Comparison of ENCODE assay signal across 10 cellular contexts in the genomic region with DNA sequence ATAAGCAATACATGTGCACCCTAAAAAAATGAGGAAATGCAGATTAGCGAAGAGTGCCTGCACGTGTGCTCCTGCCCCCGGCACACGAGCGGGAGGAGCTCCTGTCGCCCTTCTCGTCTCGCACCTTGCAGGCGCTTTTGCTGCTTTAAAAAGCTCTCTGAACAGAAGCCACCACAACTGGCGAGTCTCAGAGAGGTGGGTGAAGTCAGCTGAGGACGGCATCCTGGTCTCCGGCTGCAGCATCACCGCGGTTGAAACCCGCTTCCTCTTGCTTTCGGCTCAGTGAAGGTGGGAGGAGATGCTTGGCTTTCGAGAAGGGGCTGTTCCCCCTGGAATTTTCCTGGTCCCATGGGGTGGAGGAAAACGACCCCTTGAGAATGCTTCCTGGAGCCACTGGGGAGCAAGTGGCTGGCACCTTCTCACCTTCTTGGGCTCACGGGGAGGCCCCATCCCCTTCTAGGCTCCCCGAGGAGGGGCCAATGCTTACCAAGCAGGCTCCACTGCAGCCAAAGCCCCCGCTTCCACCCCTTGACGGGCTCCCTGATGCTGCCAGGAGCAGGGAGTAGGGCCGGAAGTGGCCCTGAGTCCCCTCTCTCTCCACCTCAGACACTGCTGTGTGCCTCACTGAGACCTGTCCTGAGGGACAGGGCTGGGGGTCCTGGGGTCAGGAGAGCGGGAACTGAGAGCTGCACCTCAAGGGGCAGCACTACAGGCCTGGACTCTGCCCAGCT. TPM values are rescaled to one million over a fixed set of nuclear protein-coding genes. Genes with fewer than 3 reads are reported as not detected.
DNase-seq lines count a peak whose midpoint lies in the region; ATAC-seq and TF ChIP-seq lines count a peak whose summit lies in the region.
"Had no signal": no experiment of that assay in that cellular context is flagged by ENCODE, and none has a peak within 500 bp of the region (broad histone marks: within the 10 kb centered on the region; RNA-seq: fewer than 3 reads in every experiment).

No MANE protein-coding gene starts in this region.

- ATAC-seq in SK-N-SH treated with all-trans-retinoic acid at 6 μM for 48 hours: no peak
- peak; percentile 84 to 86 for ATAC-seq in natural killer cell treated with Interleukin-12 subunit alpha and Interleukin-12 subunit beta and Interleukin-15 and Interleukin-18, amount 100 ng/mL, for 72 hours
- no peak for ATAC-seq in GM19463 (IDR thresholded peaks at IDR 0.05; ENCODE audit: unreplicated experiment)
- ATAC-seq: A549 had no signal

- no peak for TF ChIP-seq EP300 in SK-N-SH (IDR thresholded peaks at IDR 0.05; ENCODE audit: borderline replicate concordance in 1 of 2, low read depth in 1 of 2, low read length in 1 of 2)
- TF ChIP-seq EP300 in transverse colon (IDR thresholded peaks at IDR 0.05; ENCODE audit: low read depth): no peak

- H3K9me3 Mint-ChIP-seq in activated T-helper 1 cell treated with anti-CD3 and anti-CD28 coated beads, Interleukin-12 subunit alpha, Interleukin-12 subunit beta, Interleukin-2, Interleukin-4 antibody, amounts not matched to agents 30 ng/mL and 10 ng/mL and 1 ng/mL, durations not matched to agents 14 hours and 24 hours and 36 hours: no peaks in the 10 kb centered on the region
- no peaks in the 10 kb centered on the region for H3K9me3 Mint-ChIP-seq in natural killer cell treated with Interleukin-12 subunit alpha and Interleukin-12 subunit beta and Interleukin-15 and Interleukin-18, amount 100 ng/mL, for 72 hours

- H3K36me3 ChIP-seq in SK-N-SH (replicated peaks in 1 of 2; ENCODE audit: control insufficient read depth in 1 of 2, insufficient read depth in 2 of 2, low read length in 1 of 2) (no peaks in the 10 kb centered on the region), transverse colon (no peaks in the 10 kb centered on the region)

- no peak for TF ChIP-seq POLR2A in transverse colon (IDR thresholded peaks at IDR 0.05)

- no peak overlapping the region for H3K4me2 ChIP-seq in SK-N-SH
- H3K4me2 ChIP-seq: A549 had no signal

- peak overlapping the region; percentile 39 for H3K4me3 Mint-ChIP-seq in activated T-helper 1 cell treated with anti-CD3 and anti-CD28 coated beads, Interleukin-12 subunit alpha, Interleukin-12 subunit beta, Interleukin-2, Interleukin-4 antibody, amounts not matched to agents 30 ng/mL and 10 ng/mL and 1 ng/mL, durations not matched to agents 14 hours and 24 hours and 36 hours
- peak overlapping the region; percentile 59 for H3K4me3 Mint-ChIP-seq in natural killer cell treated with Interleukin-12 subunit alpha and Interleukin-12 subunit beta and Interleukin-15 and Interleukin-18, amount 100 ng/mL, for 72 hours

- H3K9ac ChIP-seq in SK-N-SH: no peak overlapping the region

- no peaks in the 10 kb centered on the region for H3F3A ChIP-seq in SK-N-SH (replicated peaks; ENCODE audit: insufficient read depth)

- POLR2A ChIA-PET in SK-N-SH (lab: Yijun Ruan, JAX): no interaction called here

- peak overlapping the region; percentile 40 for H3K27ac Mint-ChIP-seq in activated T-helper 1 cell treated with anti-CD3 and anti-CD28 coated beads, Interleukin-12 subunit alpha, Interleukin-12 subunit beta, Interleukin-2, Interleukin-4 antibody, amounts not matched to agents 30 ng/mL and 10 ng/mL and 1 ng/mL, durations not matched to agents 14 hours and 24 hours and 36 hours
- peak overlapping the region; percentile 29 to 48 for H3K27ac Mint-ChIP-seq in natural killer cell treated with Interleukin-12 subunit alpha and Interleukin-12 subunit beta and Interleukin-15 and Interleukin-18, amount 100 ng/mL, for 72 hours

- no peak overlapping the region for H2AFZ ChIP-seq in SK-N-SH (ENCODE audit: low read depth)

- H3K27ac ChIP-seq in SK-N-SH (ENCODE audit: low read depth in 2 of 2, low read length in 1 of 2) (peak overlapping the region in 1 of 2 experiments; percentile 96; a peak in 1 of 4 replicates), transverse colon (no peak overlapping the region)
- H3K27ac ChIP-seq: A549, VCaP had no signal

- H3K4me3 ChIP-seq in SK-N-SH (ENCODE audit: low read depth in 2 of 2, low read length in 1 of 2): no peak overlapping the region
- H3K4me3 ChIP-seq in transverse colon: no peak overlapping the region
- H3K4me3 ChIP-seq: A549 had no signal

- peaks cover 5% of the 10 kb centered on the region for H3K4me1 Mint-ChIP-seq in activated T-helper 1 cell treated with anti-CD3 and anti-CD28 coated beads, Interleukin-12 subunit alpha, Interleukin-12 subunit beta, Interleukin-2, Interleukin-4 antibody, amounts not matched to agents 30 ng/mL and 10 ng/mL and 1 ng/mL, durations not matched to agents 14 hours and 24 hours and 36 hours (ENCODE audit: low read depth)
- peaks cover 15 to 23% of the 10 kb centered on the region in 2 donors for H3K4me1 Mint-ChIP-seq in natural killer cell treated with Interleukin-12 subunit alpha and Interleukin-12 subunit beta and Interleukin-15 and Interleukin-18, amount 100 ng/mL, for 72 hours (ENCODE audit: low read depth in 2 of 2)

- peaks cover 8 to 49% of the 10 kb centered on the region in 2 experiments; a peak in 3 of 4 replicates for H3K4me1 ChIP-seq in SK-N-SH (ENCODE audit: control insufficient read depth in 1 of 2, insufficient read depth in 2 of 2, low read depth in 1 of 2, low read length in 1 of 2)
- H3K4me1 ChIP-seq in transverse colon: no peaks in the 10 kb centered on the region
- H3K4me1 ChIP-seq: A549 had no signal

- CTCF ChIA-PET in SK-N-SH (lab: Yijun Ruan, JAX): no interaction called here

- H3K79me2 ChIP-seq in SK-N-SH (ENCODE audit: insufficient read depth): no peaks in the 10 kb centered on the region

- peak; percentile 37 for DNase-seq in SK-N-SH
- peak; percentile 54 for DNase-seq in activated T-helper 1 cell treated with anti-CD3 and anti-CD28 coated beads, Interleukin-12 subunit alpha, Interleukin-12 subunit beta, Interleukin-2, Interleukin-4 antibody, amounts not matched to agents 30 ng/mL and 10 ng/mL and 1 ng/mL, durations not matched to agents 14 hours and 24 hours and 36 hours (ENCODE audit: low spot score)
- no peak for DNase-seq in natural killer cell treated with Interleukin-12 subunit alpha and Interleukin-12 subunit beta and Interleukin-15 and Interleukin-18, amount 100 ng/mL, for 72 hours (ENCODE audit: low spot score)
- DNase-seq in transverse colon: peak; percentile 51
- DNase-seq in mesenteric fat pad (ENCODE audit: low spot score): no peak
- no peak for DNase-seq in GF-D8 (lab: John Stamatoyannopoulos, UW)

- WGBS in SK-N-SH (ENCODE audit: low lambda C conversion rate): 93% methylated on average over 11 of the region's 24 CpGs
- WGBS in transverse colon (ENCODE audit: low coverage in 1 of 2), 2 donors: 75% methylated on average over 24 of the region's 24 CpGs; no CpG with 5 or more reads in 1 of the 2 donors

- peaks cover 19% of the 10 kb centered on the region for H3K27me3 Mint-ChIP-seq in activated T-helper 1 cell treated with anti-CD3 and anti-CD28 coated beads, Interleukin-12 subunit alpha, Interleukin-12 subunit beta, Interleukin-2, Interleukin-4 antibody, amounts not matched to agents 30 ng/mL and 10 ng/mL and 1 ng/mL, durations not matched to agents 14 hours and 24 hours and 36 hours (ENCODE audit: insufficient read depth)
- H3K27me3 Mint-ChIP-seq in natural killer cell treated with Interleukin-12 subunit alpha and Interleukin-12 subunit beta and Interleukin-15 and Interleukin-18, amount 100 ng/mL, for 72 hours: no peaks in the 10 kb centered on the region

- intact Hi-C loops in activated T-helper 1 cell treated with anti-CD3 and anti-CD28 coated beads, Interleukin-12 subunit alpha, Interleukin-12 subunit beta, Interleukin-2, Interleukin-4 antibody, amounts not matched to agents 30 ng/mL and 10 ng/mL and 1 ng/mL, durations not matched to agents 14 hours and 24 hours and 36 hours (cut with micrococcal nuclease): loop anchor here (1.0 kb wide), 1 partner anchor 9 kb away; no protein-coding TSS in a partner anchor
- intact Hi-C loops in transverse colon (cut with DNase I; ENCODE audit: low total_unique reads): no loop called here

- in situ Hi-C loops in transverse colon (cut with MboI; ENCODE audit: low pct_ligation_motif_present in 1 of 4, low pct_unique_long_range_greater_than_20kb in 1 of 4, low sequenced_read_pairs in 3 of 4): no loop called here

- H3K9me3 ChIP-seq in SK-N-SH (no peaks in the 10 kb centered on the region), transverse colon (no peaks in the 10 kb centered on the region)
- H3K9me3 ChIP-seq: A549 had no signal

- no peak for TF ChIP-seq RAD21 in SK-N-SH (IDR thresholded peaks at IDR 0.05; ENCODE audit: low read length)

- no peaks in the 10 kb centered on the region for H3K27me3 ChIP-seq in SK-N-SH (ENCODE audit: insufficient read depth)
- no peaks in the 10 kb centered on the region for H3K27me3 ChIP-seq in transverse colon

- H3K9me2 ChIP-seq in SK-N-SH: no peaks in the 10 kb centered on the region

- no peaks in the 10 kb centered on the region for H4K20me1 ChIP-seq in SK-N-SH (ENCODE audit: insufficient read depth)

- H3K36me3 Mint-ChIP-seq in activated T-helper 1 cell treated with anti-CD3 and anti-CD28 coated beads, Interleukin-12 subunit alpha, Interleukin-12 subunit beta, Interleukin-2, Interleukin-4 antibody, amounts not matched to agents 30 ng/mL and 10 ng/mL and 1 ng/mL, durations not matched to agents 14 hours and 24 hours and 36 hours (ENCODE audit: low read depth): peaks cover 2% of the 10 kb centered on the region
- no peaks in the 10 kb centered on the region for H3K36me3 Mint-ChIP-seq in natural killer cell treated with Interleukin-12 subunit alpha and Interleukin-12 subunit beta and Interleukin-15 and Interleukin-18, amount 100 ng/mL, for 72 hours

- TF ChIP-seq CTCF in SK-N-SH (IDR thresholded peaks at IDR 0.05) (no peak), transverse colon (IDR thresholded peaks at IDR 0.05) (no peak)

RNA-seq across cellular contexts. Expression of a gene that starts 29.2 kb away (rescaled TPM):
- polyA plus RNA-seq in SK-N-SH (2012; rRNA removed): 38.6 and 42.2 TPM in 2 replicates
- 17.3 and 28.2 TPM in 2 replicates for polyA plus RNA-seq in SK-N-SH (2012; cell fraction: cytosol; rRNA removed)
- polyA plus RNA-seq in SK-N-SH (2012; cell fraction: nucleus; rRNA removed): 58.8 and 62.0 TPM in 2 replicates
- 7.9 and 10.1 TPM in 2 replicates for total RNA-seq in activated T-helper 1 cell treated with anti-CD3 and anti-CD28 coated beads, Interleukin-12 subunit alpha, Interleukin-12 subunit beta, Interleukin-2, Interleukin-4 antibody, amounts not matched to agents 30 ng/mL and 10 ng/mL and 1 ng/mL, durations not matched to agents 14 hours and 24 hours and 36 hours
- 10 to 100 TPM; 13.9 to 14.5 TPM for total RNA-seq in natural killer cell treated with Interleukin-12 subunit alpha and Interleukin-12 subunit beta and Interleukin-15 and Interleukin-18, amount 100 ng/mL, for 72 hours
- total RNA-seq in transverse colon: 100 to 1,000 TPM in 1 of 4 donors, 10 to 100 TPM in 3; 48.1 to 101 (median 57.7) TPM
- 61.3 TPM for total RNA-seq in mesenteric fat pad

RNA-seq across cellular contexts. Expression of a gene that starts 49.2 kb away (rescaled TPM):
- 6.3 and 6.4 TPM in 2 replicates for polyA plus RNA-seq in SK-N-SH (2012; rRNA removed)
- polyA plus RNA-seq in SK-N-SH (2012; cell fraction: cytosol; rRNA removed): 4.0 and 4.4 TPM in 2 replicates
- 15.3 and 15.8 TPM in 2 replicates for polyA plus RNA-seq in SK-N-SH (2012; cell fraction: nucleus; rRNA removed)
- 19.2 and 19.9 TPM in 2 replicates for total RNA-seq in activated T-helper 1 cell treated with anti-CD3 and anti-CD28 coated beads, Interleukin-12 subunit alpha, Interleukin-12 subunit beta, Interleukin-2, Interleukin-4 antibody, amounts not matched to agents 30 ng/mL and 10 ng/mL and 1 ng/mL, durations not matched to agents 14 hours and 24 hours and 36 hours
- 10 to 100 TPM; 17.6 to 30.0 TPM for total RNA-seq in natural killer cell treated with Interleukin-12 subunit alpha and Interleukin-12 subunit beta and Interleukin-15 and Interleukin-18, amount 100 ng/mL, for 72 hours
- total RNA-seq in transverse colon: 10 to 100 TPM in 3 of 4 donors, 1 to 10 TPM in 1; 2.0 to 18.0 (median 11.3) TPM
- total RNA-seq in mesenteric fat pad: 12.7 TPM

RNA-seq across cellular contexts. Expression of a gene that starts 49.2 kb away (rescaled TPM):
- 0.67 and 1.2 TPM in 2 replicates for polyA plus RNA-seq in SK-N-SH (2012; rRNA removed)
- 0.31 and 0.38 TPM in 2 replicates for polyA plus RNA-seq in SK-N-SH (2012; cell fraction: cytosol; rRNA removed)
- 4.2 and 4.9 TPM in 2 replicates for polyA plus RNA-seq in SK-N-SH (2012; cell fraction: nucleus; rRNA removed)
- 2.1 and 3.5 TPM in 2 replicates for total RNA-seq in activated T-helper 1 cell treated with anti-CD3 and anti-CD28 coated beads, Interleukin-12 subunit alpha, Interleukin-12 subunit beta, Interleukin-2, Interleukin-4 antibody, amounts not matched to agents 30 ng/mL and 10 ng/mL and 1 ng/mL, durations not matched to agents 14 hours and 24 hours and 36 hours
- total RNA-seq in natural killer cell treated with Interleukin-12 subunit alpha and Interleukin-12 subunit beta and Interleukin-15 and Interleukin-18, amount 100 ng/mL, for 72 hours: 1 to 10 TPM; 3.8 to 6.1 TPM
- total RNA-seq in transverse colon (1 to 10 TPM in 2 of 4 donors, under 1 TPM in 2; 0.27 to 2.6 (median 1.4) TPM), mesenteric fat pad (12.8 TPM)

Comparison
In these comparisons a context has a peak if more than half of its experiments do, and no peak if none do; other contexts are left out.
1. DNase-seq: peak in SK-N-SH (single experiment), activated T-helper 1 cell treated with anti-CD3 and anti-CD28 coated beads, Interleukin-12 subunit alpha, Interleukin-12 subunit beta, Interleukin-2, Interleukin-4 antibody, amounts not matched to agents 30 ng/mL and 10 ng/mL and 1 ng/mL, durations not matched to agents 14 hours and 24 hours and 36 hours (single experiment) and transverse colon (single experiment); none in natural killer cell treated with Interleukin-12 subunit alpha and Interleukin-12 subunit beta and Interleukin-15 and Interleukin-18, amount 100 ng/mL, for 72 hours (single experiment), mesenteric fat pad (single experiment) and GF-D8 (single experiment).
2. ATAC-seq: peak in natural killer cell treated with Interleukin-12 subunit alpha and Interleukin-12 subunit beta and Interleukin-15 and Interleukin-18, amount 100 ng/mL, for 72 hours (2 of 2); none in SK-N-SH treated with all-trans-retinoic acid at 6 μM for 48 hours (single experiment) and GM19463 (single experiment).